In genomic region chr19:18990128-18990708, GRCh38 we compare ENCODE assay signal across 17 cellular contexts.
"Had no signal": no experiment of that assay in that cellular context is flagged by ENCODE, and none has a peak within 500 bp of the region (broad histone marks: within the 10 kb centered on the region; RNA-seq: fewer than 3 reads in every experiment).

No MANE protein-coding gene starts in this region.

- H3K9me3 ChIP-seq: adrenal gland, ovary, right lobe of liver, tibial artery, uterus had no signal

- FAIRE-seq: islet of Langerhans had no signal

- H3K27me3 Mint-ChIP-seq: activated B cell treated with CpG ODN at 0.5 μM for 24 hours had no signal

- H3K4me3 ChIP-seq: adrenal gland, dorsolateral prefrontal cortex, lung, ovary, right lobe of liver, smooth muscle cell, tibial artery, uterus had no signal

- H3K9me3 Mint-ChIP-seq: activated B cell treated with CpG ODN at 0.5 μM for 24 hours; activated CD4-positive, alpha-beta T cell treated with anti-CD3 and anti-CD28 coated beads, Interleukin-2, amount 10 ng/mL, durations not matched to agents 24 days and 14 days; activated naive CD4-positive, alpha-beta T cell treated with anti-CD3 and anti-CD28 coated beads, Interleukin-2, amount 10 ng/mL, durations not matched to agents 7 days and 5 days; activated T-helper 2 cell treated with anti-CD3 and anti-CD28 coated beads, Interferon-gamma antibody, Interleukin-2, Interleukin-4, amounts not matched to agents 10 μg/mL and 5 μg/mL and 100 μg/mL, durations not matched to agents 14 hours and 24 hours and 36 hours; endodermal cell; neural crest cell had no signal

- H3K36me3 ChIP-seq: ovary, uterus had no signal

- H3K4me1 ChIP-seq: right lobe of liver, tibial artery, uterus had no signal

- DNase-seq: activated B cell treated with CpG ODN at 0.5 μM for 24 hours; activated CD4-positive, alpha-beta T cell treated with anti-CD3 and anti-CD28 coated beads, Interleukin-2, amount 10 ng/mL, durations not matched to agents 24 days and 14 days; activated naive CD4-positive, alpha-beta T cell treated with anti-CD3 and anti-CD28 coated beads, Interleukin-2, amount 10 ng/mL, durations not matched to agents 7 days and 5 days; adrenal gland; dorsolateral prefrontal cortex; endodermal cell; left colon; midbrain; ovary; right lobe of liver; tibial artery; uterus had no signal

- H3K4me2 ChIP-seq: smooth muscle cell had no signal

- H3K4me3 Mint-ChIP-seq: activated B cell treated with CpG ODN at 0.5 μM for 24 hours; activated CD4-positive, alpha-beta T cell treated with anti-CD3 and anti-CD28 coated beads, Interleukin-2, amount 10 ng/mL, durations not matched to agents 24 days and 14 days; activated naive CD4-positive, alpha-beta T cell treated with anti-CD3 and anti-CD28 coated beads, Interleukin-2, amount 10 ng/mL, durations not matched to agents 7 days and 5 days; endodermal cell; neural crest cell had no signal

- H3K27ac Mint-ChIP-seq: activated B cell treated with CpG ODN at 0.5 μM for 24 hours; activated CD4-positive, alpha-beta T cell treated with anti-CD3 and anti-CD28 coated beads, Interleukin-2, amount 10 ng/mL, durations not matched to agents 24 days and 14 days; activated naive CD4-positive, alpha-beta T cell treated with anti-CD3 and anti-CD28 coated beads, Interleukin-2, amount 10 ng/mL, durations not matched to agents 7 days and 5 days; activated T-helper 2 cell treated with anti-CD3 and anti-CD28 coated beads, Interferon-gamma antibody, Interleukin-2, Interleukin-4, amounts not matched to agents 10 μg/mL and 5 μg/mL and 100 μg/mL, durations not matched to agents 14 hours and 24 hours and 36 hours had no signal

- H3K27me3 ChIP-seq: adrenal gland, dorsolateral prefrontal cortex, ovary, right lobe of liver, tibial artery, uterus had no signal

- H3K4me1 Mint-ChIP-seq: activated CD4-positive, alpha-beta T cell treated with anti-CD3 and anti-CD28 coated beads, Interleukin-2, amount 10 ng/mL, durations not matched to agents 24 days and 14 days; activated naive CD4-positive, alpha-beta T cell treated with anti-CD3 and anti-CD28 coated beads, Interleukin-2, amount 10 ng/mL, durations not matched to agents 7 days and 5 days had no signal

- H3K27ac ChIP-seq: adrenal gland, ovary, right lobe of liver, tibial artery, uterus had no signal

- ATAC-seq: left colon had no signal
